14 cellular contexts compared by ENCODE assay signal in the genomic region with DNA sequence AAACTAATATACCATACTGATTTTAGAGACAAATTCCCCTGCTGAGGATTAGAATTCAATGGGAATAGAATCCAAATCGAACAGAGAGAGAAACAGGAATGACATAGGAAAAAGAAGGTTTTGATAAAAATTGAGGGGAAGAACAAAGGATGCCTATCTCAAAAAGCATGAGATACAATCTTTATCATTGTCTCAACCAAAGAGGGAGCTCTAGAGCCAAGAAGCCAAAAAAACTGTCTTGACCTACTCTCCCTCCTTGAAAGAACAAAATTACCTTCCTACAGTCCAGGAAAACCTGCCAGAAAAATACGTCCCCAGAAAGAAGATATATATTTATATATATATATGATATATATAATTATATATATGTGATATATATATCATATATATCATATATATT. TPM values are rescaled to one million over a fixed set of nuclear protein-coding genes. Genes with fewer than 3 reads are reported as not detected.
DNase-seq lines count a peak whose midpoint lies in the region; ATAC-seq and TF ChIP-seq lines count a peak whose summit lies in the region.
"Had no signal": no experiment of that assay in that cellular context is flagged by ENCODE, and none has a peak within 500 bp of the region (broad histone marks: within the 10 kb centered on the region; RNA-seq: fewer than 3 reads in every experiment).

No MANE protein-coding gene starts in this region.

- H2BK15ac ChIP-seq in IMR-90 (ENCODE audit: low read depth, low read length) = no peak overlapping the region

- no peak overlapping the region for H2AFZ ChIP-seq in IMR-90 (replicated peaks; ENCODE audit: low read length, poor library complexity)

- H3K9ac ChIP-seq in IMR-90 (ENCODE audit: low read depth, low read length) (no peak overlapping the region), adipocyte (ENCODE audit: low read length) (no peak overlapping the region)

- H3K27me3 ChIP-seq in cardiac muscle cell = no peaks in the 10 kb centered on the region
- H3K27me3 ChIP-seq in heart left ventricle = peaks cover 0 to 19% (median 0%) of the 10 kb centered on the region in 9 donors
- no peaks in the 10 kb centered on the region for H3K27me3 ChIP-seq in IMR-90 (ENCODE audit: control insufficient read depth, insufficient read depth, low read length)
- no peaks in the 10 kb centered on the region for H3K27me3 ChIP-seq in adipocyte (replicated peaks; ENCODE audit: control insufficient read depth, insufficient read depth, low read length)
- H3K27me3 ChIP-seq: uterus had no signal

- H4K5ac ChIP-seq in IMR-90 (ENCODE audit: low read depth, low read length) = no peak overlapping the region

- no peak overlapping the region for H2BK120ac ChIP-seq in IMR-90 (ENCODE audit: low read depth, low read length)

- no peaks in the 10 kb centered on the region for H3K36me3 Mint-ChIP-seq in type B pancreatic cell
- H3K36me3 Mint-ChIP-seq: natural killer cell treated with Interleukin-12 subunit alpha and Interleukin-12 subunit beta and Interleukin-15 and Interleukin-18, amount 100 ng/mL, for 72 hours had no signal

- H3K9me3 ChIP-seq in cardiac muscle cell (ENCODE audit: low read depth) (no peaks in the 10 kb centered on the region), heart left ventricle (no peaks in the 10 kb centered on the region), IMR-90 (ENCODE audit: control insufficient read depth, insufficient read depth, low read length) (no peaks in the 10 kb centered on the region), adipocyte (ENCODE audit: control insufficient read depth, low read length) (no peaks in the 10 kb centered on the region)
- H3K9me3 ChIP-seq: gastrocnemius medialis, uterus had no signal

- no peak overlapping the region for H4K8ac ChIP-seq in IMR-90 (ENCODE audit: low read depth in 2 of 2, low read length in 2 of 2)

- H2BK5ac ChIP-seq in IMR-90 (ENCODE audit: low read depth, low read length, poor library complexity, severe bottlenecking) = no peak overlapping the region

- ATAC-seq in heart left ventricle (no peak), IMR-90 (ENCODE audit: low read depth) (no peak)
- ATAC-seq: gastrocnemius medialis, K562 had no signal

- H3K27ac ChIP-seq in cardiac muscle cell (no peak overlapping the region), heart left ventricle (no peak overlapping the region), IMR-90 (ENCODE audit: insufficient read depth, low read length) (no peak overlapping the region)
- H3K27ac ChIP-seq: gastrocnemius medialis, uterus had no signal

- H3K18ac ChIP-seq in IMR-90 (ENCODE audit: low read depth, low read length) = no peak overlapping the region

- H3K79me1 ChIP-seq in IMR-90 (ENCODE audit: low read depth in 1 of 2, low read length in 2 of 2) = no peaks in the 10 kb centered on the region

- no peak overlapping the region for H3K4ac ChIP-seq in IMR-90 (ENCODE audit: low read depth, low read length)

- DNase-seq in cardiac muscle cell (ENCODE audit: low read depth in 1 of 2, low spot score in 1 of 2) (no peak), heart left ventricle (no peak), IMR-90 (no peak), adipocyte (ENCODE audit: low read depth) (peak; percentile 1), type B pancreatic cell (ENCODE audit: extremely low spot score, unreplicated experiment) (no peak), AG08396 (ENCODE audit: low spot score) (no peak), NCI-H226 (no peak), NCI-H774 (lab: John Stamatoyannopoulos, UW) (no peak)
- DNase-seq: activated CD4-positive, alpha-beta T cell treated with anti-CD3 and anti-CD28 coated beads, Interleukin-2, amount 10 ng/mL, durations not matched to agents 24 days and 14 days; gastrocnemius medialis; small intestine; uterus had no signal

- H4K91ac ChIP-seq in IMR-90 (ENCODE audit: insufficient read depth, low read depth, low read length) = no peak overlapping the region

- no peak overlapping the region for H2AK5ac ChIP-seq in IMR-90 (ENCODE audit: low read depth, low read length)

- no peaks in the 10 kb centered on the region for H3K9me3 Mint-ChIP-seq in type B pancreatic cell
- H3K9me3 Mint-ChIP-seq: activated CD4-positive, alpha-beta T cell treated with anti-CD3 and anti-CD28 coated beads, Interleukin-2, amount 10 ng/mL, durations not matched to agents 24 days and 14 days; natural killer cell treated with Interleukin-12 subunit alpha and Interleukin-12 subunit beta and Interleukin-15 and Interleukin-18, amount 100 ng/mL, for 72 hours had no signal

- no peaks in the 10 kb centered on the region for H3K27me3 Mint-ChIP-seq in type B pancreatic cell

- WGBS in heart left ventricle, 4 donors = 38 to 66% (median 56%) methylated on average over 2 of the region's 2 CpGs
- no CpG with 5 or more reads among the region's 2 CpGs for WGBS in IMR-90 (ENCODE audit: extremely low coverage in 2 of 2, insufficient read length in 1 of 2), 2 experiments

- no peaks in the 10 kb centered on the region for H3K36me3 ChIP-seq in cardiac muscle cell
- no peaks in the 10 kb centered on the region for H3K36me3 ChIP-seq in heart left ventricle
- H3K36me3 ChIP-seq in IMR-90 (ENCODE audit: control insufficient read depth, insufficient read depth, low read length) = no peaks in the 10 kb centered on the region
- no peaks in the 10 kb centered on the region for H3K36me3 ChIP-seq in adipocyte (ENCODE audit: control insufficient read depth, insufficient read depth, low read length, severe bottlenecking)
- H3K36me3 ChIP-seq: gastrocnemius medialis had no signal

- H3K4me1 ChIP-seq in cardiac muscle cell (ENCODE audit: low read depth) (no peaks in the 10 kb centered on the region), heart left ventricle (no peaks in the 10 kb centered on the region), IMR-90 (ENCODE audit: control insufficient read depth, insufficient read depth, low read length) (no peaks in the 10 kb centered on the region), adipocyte (ENCODE audit: control insufficient read depth, insufficient read depth, low read length) (no peaks in the 10 kb centered on the region)
- H3K4me1 ChIP-seq: uterus had no signal

- no peak overlapping the region for H2AK9ac ChIP-seq in IMR-90 (replicated peaks; ENCODE audit: low read depth, low read length, poor library complexity)

- in situ Hi-C loops in IMR-90 (cut with MboI; ENCODE audit: low sequenced_read_pairs) = no loop called here

- H3K4me3 Mint-ChIP-seq in type B pancreatic cell = no peak overlapping the region
- H3K4me3 Mint-ChIP-seq: activated CD4-positive, alpha-beta T cell treated with anti-CD3 and anti-CD28 coated beads, Interleukin-2, amount 10 ng/mL, durations not matched to agents 24 days and 14 days; natural killer cell treated with Interleukin-12 subunit alpha and Interleukin-12 subunit beta and Interleukin-15 and Interleukin-18, amount 100 ng/mL, for 72 hours had no signal

- dilution Hi-C loops in IMR-90 (cut with HindIII; ENCODE audit: low sequenced_read_pairs, unreplicated experiment) = no loop called here

- H4K20me1 ChIP-seq in IMR-90 (ENCODE audit: insufficient read depth, low read length) = no peaks in the 10 kb centered on the region

- no peak overlapping the region for H3K27ac Mint-ChIP-seq in type B pancreatic cell
- H3K27ac Mint-ChIP-seq: activated CD4-positive, alpha-beta T cell treated with anti-CD3 and anti-CD28 coated beads, Interleukin-2, amount 10 ng/mL, durations not matched to agents 24 days and 14 days; natural killer cell treated with Interleukin-12 subunit alpha and Interleukin-12 subunit beta and Interleukin-15 and Interleukin-18, amount 100 ng/mL, for 72 hours had no signal

- no peak overlapping the region for H3K23ac ChIP-seq in IMR-90 (ENCODE audit: low read depth, low read length)

- H2BK20ac ChIP-seq in IMR-90 (ENCODE audit: low read depth, low read length) = no peak overlapping the region

- TF ChIP-seq CTCF in cardiac muscle cell (IDR thresholded peaks at IDR 0.05; ENCODE audit: low read depth, low read length) (peak; percentile 17), heart left ventricle (IDR thresholded peaks at IDR 0.05) (no peak), IMR-90 (conservative IDR thresholded peaks at IDR 0.05; ENCODE audit: low read depth, low read length) (0 out of 2 replicates have a peak, but pooled peaks have one; percentile 2), type B pancreatic cell (conservative IDR thresholded peaks at IDR 0.05) (peak; percentile 43)

- no TSS peak for BruUV-seq in IMR-90 (replicated peaks; lab: Mats Ljungman, UMichigan)

- intact Hi-C loops in heart left ventricle (cut with DNase I) = loop anchor here in 1 of 10 donors (5.0 kb wide), 1 partner anchor 199 kb away; no protein-coding TSS in a partner anchor
- intact Hi-C loops in IMR-90 (cut with micrococcal nuclease) = no loop called here

- POLR2A ChIA-PET in IMR-90 (lab: Charles Lee; ENCODE audit: unreplicated experiment) = no interaction called here

- H3K4me3 ChIP-seq in cardiac muscle cell (no peak overlapping the region), heart left ventricle (no peak overlapping the region), IMR-90 (ENCODE audit: insufficient read depth, low read depth, low read length) (no peak overlapping the region), adipocyte (ENCODE audit: low read length) (no peak overlapping the region)
- H3K4me3 ChIP-seq: gastrocnemius medialis, K562, uterus had no signal

- H3K14ac ChIP-seq in IMR-90 (replicated peaks; ENCODE audit: low read depth, low read length) = no peak overlapping the region

- TF ChIP-seq POLR2A in heart left ventricle (IDR thresholded peaks at IDR 0.05) (no peak), IMR-90 (IDR thresholded peaks at IDR 0.05; ENCODE audit: low read depth, low read length) (no peak)

- TF ChIP-seq RAD21 in IMR-90 (IDR thresholded peaks at IDR 0.05; ENCODE audit: low read length) = no peak

- no peaks in the 10 kb centered on the region for H3K9me1 ChIP-seq in IMR-90 (ENCODE audit: insufficient read depth, low read length)

- CTCF ChIA-PET in IMR-90 (lab: Yijun Ruan, JAX) = no interaction called here

- no peak overlapping the region for H3K56ac ChIP-seq in IMR-90 (ENCODE audit: extremely low read depth, insufficient read depth, low read length)

- H3K4me1 Mint-ChIP-seq in type B pancreatic cell (ENCODE audit: unreplicated experiment) = no peaks in the 10 kb centered on the region

- no peak overlapping the region for H3K4me2 ChIP-seq in IMR-90 (ENCODE audit: low read depth, low read length)

TF ChIP-seq in IMR-90, 13 proteins besides CTCF, POLR2A, EP300 and RAD21 (continues in another document):
- TF ChIP-seq CHD1 (IDR thresholded peaks at IDR 0.05; ENCODE audit: low read depth, low read length) (no peak), NFE2L2 (IDR thresholded peaks at IDR 0.05; ENCODE audit: low read depth, low read length) (no peak), RFX5 (IDR thresholded peaks at IDR 0.05; ENCODE audit: low read depth, low read length) (no peak), RCOR1 (IDR thresholded peaks at IDR 0.05; ENCODE audit: insufficient replicate concordance, low read length) (no peak)

RNA-seq across cellular contexts. Expression of a gene that starts 39.2 kb away (rescaled TPM):
- total RNA-seq in cardiac muscle cell = 3.4 and 13.1 TPM in 2 replicates
- polyA plus RNA-seq in cardiac muscle cell = 1.5 and 3.1 TPM in 2 replicates
- 1 to 10 TPM in 5 of 9 donors, under 1 TPM in 4; 0.67 to 2.4 (median 1.1) TPM for total RNA-seq in heart left ventricle
- polyA plus RNA-seq in heart left ventricle = 1 to 10 TPM in 1 of 2 donors, under 1 TPM in 1; 0.22 to 1.9 TPM
- 3.0 and 9.7 TPM in 2 replicates for total RNA-seq in IMR-90 (2012; rRNA removed)
- 0.75 and 0.77 TPM in 2 replicates for polyA plus RNA-seq in IMR-90 (2012; rRNA removed)
- polyA plus RNA-seq in IMR-90 (2012; cell fraction: cytosol; rRNA removed) = 0.03 and 0.14 TPM in 2 replicates
- polyA plus RNA-seq in IMR-90 (2012; cell fraction: nucleus; rRNA removed; ENCODE audit: low replicate concordance) = 0.27 and 3.9 TPM in 2 replicates
- 5.3 and 21.8 TPM in 2 replicates for total RNA-seq in type B pancreatic cell (ENCODE audit: low replicate concordance)

Comparison
In these comparisons a context has a peak if more than half of its experiments do, and no peak if none do; other contexts are left out.
1. CTCF ChIP-seq: peak in cardiac muscle cell (single experiment), IMR-90 (single experiment) and type B pancreatic cell (single experiment); none in heart left ventricle (0 of 12).